In genomic region chr5:59342181-59342580, GRCh38 we compare ENCODE assay signal across 13 cellular contexts.
"Had no signal": no experiment of that assay in that cellular context is flagged by ENCODE, and none has a peak within 500 bp of the region (broad histone marks: within the 10 kb centered on the region; RNA-seq: fewer than 3 reads in every experiment).

No MANE protein-coding gene starts in this region.

- H3K4me1 ChIP-seq: suprapubic skin, upper lobe of right lung had no signal

- H3K27ac ChIP-seq: left lung, suprapubic skin, upper lobe of right lung had no signal

- H3K9me3 Mint-ChIP-seq: activated T-cell treated with anti-CD3 and anti-CD28 coated beads, Interleukin-2, amount 50 U/mL, for 4 hours had no signal

- H3K4me3 Mint-ChIP-seq: activated naive CD8-positive, alpha-beta T cell; activated T-cell treated with anti-CD3 and anti-CD28 coated beads, Interleukin-2, amount 50 U/mL, for 4 hours had no signal

- H3K27ac Mint-ChIP-seq: activated naive CD8-positive, alpha-beta T cell had no signal

- H3K9me3 ChIP-seq: left lung, suprapubic skin, upper lobe of right lung had no signal

- H3K36me3 ChIP-seq: left lung, suprapubic skin, upper lobe of right lung had no signal

- H3K4me3 ChIP-seq: left lung, suprapubic skin, upper lobe of right lung had no signal

- ATAC-seq: activated T-cell treated with anti-CD3 and anti-CD28 coated beads, Interleukin-2, amount 50 U/mL, for 4 hours; left lung; stimulated activated naive CD8-positive, alpha-beta T cell treated with anti-CD3 and anti-CD28 coated beads, Interleukin-15, Interleukin-2, amounts not matched to agents 100 U/mL and 50 U/mL, for 24 hours; upper lobe of right lung had no signal

- H3K27me3 ChIP-seq: left lung, suprapubic skin, upper lobe of right lung had no signal

- DNase-seq: activated CD4-positive, CD25-positive, alpha-beta regulatory T cell; activated gamma-delta T cell; activated T-cell treated with anti-CD3 and anti-CD28 coated beads, Interleukin-2, amount 50 U/mL, for 4 hours; foreskin melanocyte; head of caudate nucleus; left lung; mesendoderm; stimulated activated CD4-positive, alpha-beta T cell treated with anti-CD3 and anti-CD28 coated beads, Interleukin-4, amount 100 ng/mL, for 1 hour; stimulated activated CD8-positive, alpha-beta memory T cell treated with anti-CD3 and anti-CD28 coated beads, Interleukin-4, amount 100 ng/mL, for 48 hours; stimulated activated naive CD8-positive, alpha-beta T cell treated with anti-CD3 and anti-CD28 coated beads, Interleukin-15, Interleukin-2, amounts not matched to agents 100 U/mL and 50 U/mL, for 24 hours; upper lobe of right lung had no signal
